In the genomic region with DNA sequence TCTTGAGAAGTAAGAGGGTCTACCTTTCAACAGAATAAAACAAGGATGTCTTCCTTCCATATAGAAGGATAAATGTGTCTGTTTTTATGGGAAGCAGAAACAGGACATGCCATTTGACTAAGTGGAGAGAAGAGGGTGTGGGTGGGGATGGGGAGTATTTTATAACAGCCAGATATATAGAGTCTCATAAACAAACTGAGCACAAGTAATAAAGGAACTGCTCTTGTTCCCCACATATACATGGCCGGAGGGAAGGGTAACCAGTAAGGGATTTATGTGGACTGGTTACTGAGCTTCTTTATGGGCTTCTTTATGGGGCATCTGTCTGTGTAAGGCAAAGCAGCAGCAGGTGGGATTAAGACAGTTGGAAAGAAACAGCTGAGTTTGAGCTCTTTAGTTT, we compare ENCODE assay signal across 19 cellular contexts.
A peak's percentile ranks its signal among the peaks of the same experiment; 100 is the strongest.
DNase-seq lines count a peak whose midpoint lies in the region; ATAC-seq and TF ChIP-seq lines count a peak whose summit lies in the region.
"Had no signal": no experiment of that assay in that cellular context is flagged by ENCODE, and none has a peak within 500 bp of the region (broad histone marks: within the 10 kb centered on the region; RNA-seq: fewer than 3 reads in every experiment).

No MANE protein-coding gene starts in this region.

- H3K4me1 ChIP-seq in mucosa of descending colon (ENCODE audit: low read depth): peaks cover 7% of the 10 kb centered on the region
- H3K4me1 ChIP-seq in ascending aorta: no peaks in the 10 kb centered on the region
- H3K4me1 ChIP-seq: A549, Caco-2 had no signal

- H3K9me3 ChIP-seq in mucosa of descending colon (no peaks in the 10 kb centered on the region), ascending aorta (no peaks in the 10 kb centered on the region)
- H3K9me3 ChIP-seq: A549; BLaER1 treated with 17β-estradiol and CSF1 and Interleukin-3, amounts not matched to agents 10 nM and 100 nM; Caco-2 had no signal

- H3K36me3 ChIP-seq in mucosa of descending colon (ENCODE audit: low read depth) (no peaks in the 10 kb centered on the region), ascending aorta (no peaks in the 10 kb centered on the region)
- H3K36me3 ChIP-seq: BLaER1 treated with 17β-estradiol and CSF1 and Interleukin-3, amounts not matched to agents 10 nM and 100 nM had no signal

- intact Hi-C loops in left colon (cut with DNase I, micrococcal nuclease) (no loop called here), mucosa of descending colon (cut with DNase I, micrococcal nuclease) (no loop called here), ascending aorta (cut with DNase I) (no loop called here)

- peak; percentile 95 for ATAC-seq in left colon
- ATAC-seq in mucosa of descending colon: peak; percentile 87
- ATAC-seq: A549; CD8-positive, alpha-beta T cell had no signal

- H3K27ac ChIP-seq in ascending aorta (no peak overlapping the region), caudate nucleus (ENCODE audit: low read depth, low read length) (no peak overlapping the region)
- H3K27ac ChIP-seq: A549; BLaER1 treated with 17β-estradiol and CSF1 and Interleukin-3, amounts not matched to agents 10 nM and 100 nM; C4-2B had no signal

- DNase-seq in NCI-H82 (lab: John Stamatoyannopoulos, UW): peak; percentile 63
- no peak for DNase-seq in NCI-H82 treated with DMSO at 0.1 percent for 48 hours (lab: John Stamatoyannopoulos, UW; ENCODE audit: unreplicated experiment)
- DNase-seq in HEK293T (ENCODE audit: extremely low spot score): no peak
- DNase-seq in left colon: no peak
- no peak for DNase-seq in mucosa of descending colon
- DNase-seq in ascending aorta (ENCODE audit: low spot score in 2 of 2): no peak
- no peak for DNase-seq in A172 (ENCODE audit: low spot score)
- DNase-seq in caudate nucleus (lab: John Stamatoyannopoulos, UW): no peak
- DNase-seq: 8988T; AML-193; Caco-2; Calu3; CD4-positive, alpha-beta T cell; CD8-positive, alpha-beta T cell; DMS79 treated with DMSO at 0.1 percent for 48 hours; GF-D8 had no signal

- POLR2A ChIA-PET in HEK293T (lab: Yijun Ruan, JAX): no interaction called here

- CTCF ChIA-PET in HEK293T (lab: Yijun Ruan, JAX): interaction anchor here (1.4 kb wide), 1 partner anchor 38 kb away, joined by 3 read pairs; no protein-coding TSS in a partner anchor

- H3K27me3 ChIP-seq in ascending aorta: no peaks in the 10 kb centered on the region
- H3K27me3 ChIP-seq: BLaER1 treated with 17β-estradiol and CSF1 and Interleukin-3, amounts not matched to agents 10 nM and 100 nM had no signal

- H3K4me3 ChIP-seq in mucosa of descending colon (no peak overlapping the region), ascending aorta (no peak overlapping the region)
- H3K4me3 ChIP-seq: A549; BLaER1 treated with 17β-estradiol and CSF1 and Interleukin-3, amounts not matched to agents 10 nM and 100 nM had no signal

- TF ChIP-seq CTCF in mucosa of descending colon (IDR thresholded peaks at IDR 0.05) (no peak), ascending aorta (IDR thresholded peaks at IDR 0.05) (no peak)

TF ChIP-seq in HEK293T, 16 proteins besides CTCF, POLR2A, EP300 and RAD21:
- TF ChIP-seq, protein P1, sequence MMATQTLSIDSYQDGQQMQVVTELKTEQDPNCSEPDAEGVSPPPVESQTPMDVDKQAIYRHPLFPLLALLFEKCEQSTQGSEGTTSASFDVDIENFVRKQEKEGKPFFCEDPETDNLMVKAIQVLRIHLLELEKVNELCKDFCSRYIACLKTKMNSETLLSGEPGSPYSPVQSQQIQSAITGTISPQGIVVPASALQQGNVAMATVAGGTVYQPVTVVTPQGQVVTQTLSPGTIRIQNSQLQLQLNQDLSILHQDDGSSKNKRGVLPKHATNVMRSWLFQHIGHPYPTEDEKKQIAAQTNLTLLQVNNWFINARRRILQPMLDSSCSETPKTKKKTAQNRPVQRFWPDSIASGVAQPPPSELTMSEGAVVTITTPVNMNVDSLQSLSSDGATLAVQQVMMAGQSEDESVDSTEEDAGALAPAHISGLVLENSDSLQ (IDR thresholded peaks at IDR 0.05): peak; percentile 28; the same call in 1 of the 2 replicates
- no peak for TF ChIP-seq FOXA1 (IDR thresholded peaks at IDR 0.05)
